In genomic region chr3:163657088-163657487, GRCh38 we compare ENCODE assay signal across 26 cellular contexts.
"Had no signal": no experiment of that assay in that cellular context is flagged by ENCODE, and none has a peak within 500 bp of the region (broad histone marks: within the 10 kb centered on the region; RNA-seq: fewer than 3 reads in every experiment).

No MANE protein-coding gene starts in this region.

- H3K36me3 ChIP-seq: neural progenitor cell, ovary, suprapubic skin, tibial artery, transverse colon, upper lobe of right lung, uterus had no signal

- H3K27ac ChIP-seq: neural progenitor cell, ovary, parathyroid adenoma, psoas muscle, skin epidermis, suprapubic skin, testis, tibial artery, transverse colon, upper lobe of right lung, uterus had no signal

- H3K4me2 ChIP-seq: neural progenitor cell had no signal

- H3K79me2 ChIP-seq: parathyroid adenoma had no signal

- H3K4me1 ChIP-seq: neural progenitor cell, parathyroid adenoma, psoas muscle, suprapubic skin, testis, tibial artery, transverse colon, upper lobe of right lung, uterus had no signal

- H3K9me3 ChIP-seq: ovary, psoas muscle, suprapubic skin, testis, tibial artery, transverse colon, upper lobe of right lung, uterus had no signal

- H3K4me3 ChIP-seq: neural progenitor cell, ovary, psoas muscle, skin epidermis, suprapubic skin, testis, tibial artery, transverse colon, upper lobe of right lung, uterus had no signal

- H3K27me3 ChIP-seq: neural progenitor cell, ovary, suprapubic skin, testis, tibial artery, transverse colon, upper lobe of right lung, uterus had no signal

- H2AFZ ChIP-seq: neural progenitor cell, parathyroid adenoma had no signal

- ATAC-seq: naive thymus-derived CD4-positive, alpha-beta T cell; natural killer cell; psoas muscle; right cardiac atrium; sciatic nerve; stimulated activated effector memory CD8-positive, alpha-beta T cell treated with anti-CD3 and anti-CD28 coated beads, Interleukin-12 subunit alpha, Interleukin-12 subunit beta, amount 100 ng/mL, for 72 hours; stimulated activated naive B cell treated with anti-CD40 and anti-IgM and Interleukin-4, amounts not matched to agents 10 μg/mL and 1 μg/mL and 100 μg/mL, for 72 hours; stimulated activated naive CD8-positive, alpha-beta T cell treated with anti-CD3 and anti-CD28 coated beads, Interleukin-15, amount 100 ng/mL, for 72 hours; stimulated activated naive CD8-positive, alpha-beta T cell treated with anti-CD3 and anti-CD28 coated beads, Interleukin-15, Interleukin-2, amounts not matched to agents 100 U/mL and 50 U/mL, for 24 hours; upper lobe of right lung had no signal

- DNase-seq: naive thymus-derived CD4-positive, alpha-beta T cell; natural killer cell; occipital lobe; ovary; posterior cingulate gyrus; psoas muscle; right cardiac atrium; stimulated activated CD4-positive, alpha-beta T cell treated with anti-CD3 and anti-CD28 coated beads, Interleukin-15, amount 100 ng/mL, for 24 hours; stimulated activated CD4-positive, alpha-beta T cell treated with anti-CD3 and anti-CD28 coated beads, Interleukin-2, amount 100 ng/mL, for 24 hours; stimulated activated CD4-positive, alpha-beta T cell treated with anti-CD3 and anti-CD28 coated beads, Interleukin-2, amount 100 ng/mL, for 48 hours; stimulated activated CD4-positive, alpha-beta T cell treated with anti-CD3 and anti-CD28 coated beads, Interleukin-4, amount 100 ng/mL, for 24 hours; stimulated activated naive B cell treated with anti-CD40 and anti-IgM and Interleukin-4, amounts not matched to agents 10 μg/mL and 1 μg/mL and 100 μg/mL, for 72 hours; stimulated activated naive CD8-positive, alpha-beta T cell treated with anti-CD3 and anti-CD28 coated beads, Interleukin-15, amount 100 ng/mL, for 72 hours; stimulated activated naive CD8-positive, alpha-beta T cell treated with anti-CD3 and anti-CD28 coated beads, Interleukin-15, Interleukin-2, amounts not matched to agents 100 U/mL and 50 U/mL, for 24 hours; substantia nigra; testis; tibial artery; transverse colon; upper lobe of right lung; uterus had no signal

- H3K9ac ChIP-seq: neural progenitor cell, parathyroid adenoma had no signal
